ENCODE assay signal across 1 cellular context in the genomic region with DNA sequence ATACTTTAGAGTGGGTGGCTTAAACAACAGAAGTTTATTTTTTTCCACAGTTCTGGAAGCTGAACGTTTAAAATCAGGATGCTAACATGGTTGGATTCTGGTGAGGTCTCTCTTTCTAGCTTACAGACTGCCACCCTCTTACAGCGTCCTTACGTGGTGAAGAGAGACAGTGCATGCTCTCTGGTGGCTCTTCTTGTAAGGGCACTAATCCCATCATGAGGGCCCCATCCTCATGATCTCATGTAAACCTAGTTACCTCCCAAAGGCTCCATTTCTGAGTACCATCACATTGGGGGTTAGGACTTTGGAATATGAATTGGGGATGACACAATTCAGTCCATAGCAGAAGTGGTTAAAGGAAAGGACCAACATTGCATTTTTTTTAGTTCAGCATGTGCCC.
TF ChIP-seq lines count a peak whose summit lies in the region.

No MANE protein-coding gene starts in this region.

TF ChIP-seq in HepG2, 621 proteins besides CTCF, POLR2A, EP300 and RAD21:
- TF ChIP-seq CBX1 (IDR thresholded peaks at IDR 0.05; ENCODE audit: low read depth) (no peak), HOXA9 (CRISPR knock-in tag; IDR thresholded peaks at IDR 0.05; ENCODE audit: borderline replicate concordance) (no peak), SCMH1 (CRISPR knock-in tag; IDR thresholded peaks at IDR 0.05; ENCODE audit: borderline replicate concordance) (no peak), ATM (IDR thresholded peaks at IDR 0.05; ENCODE audit: borderline replicate concordance) (no peak), CREB1 (IDR thresholded peaks at IDR 0.05) (no peak), CREB1 (CRISPR knock-in tag; IDR thresholded peaks at IDR 0.05) (no peak), ZNF264 (CRISPR knock-in tag; IDR thresholded peaks at IDR 0.05) (peak; percentile 96), ZNF546 (CRISPR knock-in tag; conservative IDR thresholded peaks at IDR 0.05) (no peak)
- TF ChIP-seq, protein P1, sequence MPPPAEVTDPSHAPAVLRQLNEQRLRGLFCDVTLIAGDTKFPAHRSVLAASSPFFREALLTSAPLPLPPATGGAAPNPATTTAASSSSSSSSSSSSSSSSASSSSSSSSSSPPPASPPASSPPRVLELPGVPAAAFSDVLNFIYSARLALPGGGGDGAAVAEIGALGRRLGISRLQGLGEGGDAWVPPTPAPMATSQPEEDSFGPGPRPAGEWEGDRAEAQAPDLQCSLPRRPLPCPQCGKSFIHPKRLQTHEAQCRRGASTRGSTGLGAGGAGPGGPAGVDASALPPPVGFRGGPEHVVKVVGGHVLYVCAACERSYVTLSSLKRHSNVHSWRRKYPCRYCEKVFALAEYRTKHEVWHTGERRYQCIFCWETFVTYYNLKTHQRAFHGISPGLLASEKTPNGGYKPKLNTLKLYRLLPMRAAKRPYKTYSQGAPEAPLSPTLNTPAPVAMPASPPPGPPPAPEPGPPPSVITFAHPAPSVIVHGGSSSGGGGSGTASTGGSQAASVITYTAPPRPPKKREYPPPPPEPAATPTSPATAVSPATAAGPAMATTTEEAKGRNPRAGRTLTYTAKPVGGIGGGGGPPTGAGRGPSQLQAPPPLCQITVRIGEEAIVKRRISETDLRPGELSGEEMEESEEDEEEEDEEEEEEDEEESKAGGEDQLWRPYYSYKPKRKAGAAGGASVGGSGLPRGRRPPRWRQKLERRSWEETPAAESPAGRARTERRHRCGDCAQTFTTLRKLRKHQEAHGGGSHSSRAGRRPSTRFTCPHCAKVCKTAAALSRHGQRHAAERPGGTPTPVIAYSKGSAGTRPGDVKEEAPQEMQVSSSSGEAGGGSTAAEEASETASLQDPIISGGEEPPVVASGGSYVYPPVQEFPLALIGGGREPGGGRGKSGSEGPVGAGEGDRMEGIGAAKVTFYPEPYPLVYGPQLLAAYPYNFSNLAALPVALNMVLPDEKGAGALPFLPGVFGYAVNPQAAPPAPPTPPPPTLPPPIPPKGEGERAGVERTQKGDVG (CRISPR knock-in tag; IDR thresholded peaks at IDR 0.05; ENCODE audit: borderline replicate concordance) = no peak
